Comparison of ENCODE assay signal across 22 cellular contexts in genomic region chrX:6574762-6575161, GRCh38. TPM values are rescaled to one million over a fixed set of nuclear protein-coding genes. Genes with fewer than 3 reads are reported as not detected.
DNase-seq lines count a peak whose midpoint lies in the region; TF ChIP-seq lines count a peak whose summit lies in the region.
"Had no signal": no experiment of that assay in that cellular context is flagged by ENCODE, and none has a peak within 500 bp of the region (broad histone marks: within the 10 kb centered on the region; RNA-seq: fewer than 3 reads in every experiment).

No MANE protein-coding gene starts in this region.

- H2AFZ ChIP-seq in H9 (ENCODE audit: low read length): no peak overlapping the region

- H3K14ac ChIP-seq in H9 (ENCODE audit: insufficient read depth, low read length): no peak overlapping the region

- no CpG with 5 or more reads among the region's 5 CpGs for WGBS in H9 (ENCODE audit: extremely low coverage, insufficient read length, low lambda C conversion rate)
- WGBS in mesendoderm (ENCODE audit: extremely low coverage, insufficient coverage, low lambda C conversion rate): no CpG with 5 or more reads among the region's 5 CpGs

- no peak overlapping the region for H3K4me3 Mint-ChIP-seq in H9
- H3K4me3 Mint-ChIP-seq: brain; CD14-positive monocyte; T-helper 2 cell treated with Interferon-gamma antibody and Interleukin-4, amounts not matched to agents 5 μg/mL and 100 μg/mL, for 36 hours had no signal

- H3K9me3 Mint-ChIP-seq in H9: no peaks in the 10 kb centered on the region
- H3K9me3 Mint-ChIP-seq: brain; T-helper 2 cell treated with Interferon-gamma antibody and Interleukin-4, amounts not matched to agents 5 μg/mL and 100 μg/mL, for 36 hours had no signal

- no peak overlapping the region for H3K4ac ChIP-seq in H9 (ENCODE audit: low read depth, low read length)
- no peak overlapping the region for H3K4ac ChIP-seq in mesendoderm (ENCODE audit: low read depth, low read length)

- H3K27me3 Mint-ChIP-seq in H9 (ENCODE audit: low read depth): no peaks in the 10 kb centered on the region

- no peak overlapping the region for H3T11ph ChIP-seq in H9 (ENCODE audit: low read length)

- H3K9me3 ChIP-seq in H9 (ENCODE audit: control insufficient read depth, low read depth, low read length): no peaks in the 10 kb centered on the region
- H3K9me3 ChIP-seq: esophagus squamous epithelium had no signal

- H2BK12ac ChIP-seq in H9 (ENCODE audit: insufficient read length, low read depth, low read length): no peak overlapping the region

- H2BK120ac ChIP-seq in H9 (ENCODE audit: low read depth, low read length, poor library complexity, severe bottlenecking) (no peak overlapping the region), mesendoderm (ENCODE audit: low read depth, low read length) (no peak overlapping the region)

- no peaks in the 10 kb centered on the region for H3K79me2 ChIP-seq in H9 (ENCODE audit: insufficient read depth, low read length)
- no peaks in the 10 kb centered on the region for H3K79me2 ChIP-seq in mesendoderm (ENCODE audit: control insufficient read depth, insufficient read depth, low read length)

- no peak overlapping the region for H3K4me3 ChIP-seq in mesendoderm (ENCODE audit: low read length)
- H3K4me3 ChIP-seq: esophagus squamous epithelium had no signal

- H4K91ac ChIP-seq in H9 (ENCODE audit: insufficient read length, low read depth, low read length): no peak overlapping the region

- H3K4me1 ChIP-seq in H9 (ENCODE audit: insufficient read depth, low read length): no peaks in the 10 kb centered on the region
- H3K4me1 ChIP-seq in mesendoderm (ENCODE audit: control insufficient read depth, low read depth, low read length): no peaks in the 10 kb centered on the region
- H3K4me1 ChIP-seq: esophagus squamous epithelium had no signal

- H3K9ac ChIP-seq in H9 (ENCODE audit: extremely low read depth, insufficient read length, low read length): no peak overlapping the region
- no peak overlapping the region for H3K9ac ChIP-seq in mesendoderm (ENCODE audit: low read length)

- H3K27me3 ChIP-seq in H9 (ENCODE audit: insufficient read depth, low read length): no peaks in the 10 kb centered on the region
- no peaks in the 10 kb centered on the region for H3K27me3 ChIP-seq in mesendoderm (ENCODE audit: insufficient read depth, low read length, poor library complexity)
- H3K27me3 ChIP-seq: esophagus squamous epithelium had no signal

- no peak overlapping the region for H3K4me2 ChIP-seq in H9 (ENCODE audit: insufficient read depth, insufficient read length, low read length)
- H3K4me2 ChIP-seq in mesendoderm (ENCODE audit: low read length): no peak overlapping the region

- H2BK15ac ChIP-seq in H9 (ENCODE audit: low read depth, low read length) (no peak overlapping the region), mesendoderm (replicated peaks; ENCODE audit: low read depth) (no peak overlapping the region)

- H2BK5ac ChIP-seq in H9 (ENCODE audit: insufficient read length, low read length) (no peak overlapping the region), mesendoderm (ENCODE audit: low read length) (no peak overlapping the region)

- H3K36me3 ChIP-seq in mesendoderm (ENCODE audit: control insufficient read depth, insufficient read depth, low read length): no peaks in the 10 kb centered on the region
- H3K36me3 ChIP-seq: esophagus squamous epithelium had no signal

- in situ Hi-C loops in SK-MEL-5 (cut with HindIII; ENCODE audit: low pct_unique_long_range_greater_than_20kb, low sequenced_read_pairs): no loop called here

- H2AK5ac ChIP-seq in H9 (ENCODE audit: insufficient read length, low read length): no peak overlapping the region
- H2AK5ac ChIP-seq in mesendoderm (ENCODE audit: low read length): no peak overlapping the region

- H2BK20ac ChIP-seq in H9 (ENCODE audit: low read depth, low read length, poor library complexity, severe bottlenecking): no peak overlapping the region

- H3K79me1 ChIP-seq in H9 (ENCODE audit: insufficient read depth, low read depth, low read length, poor library complexity, severe bottlenecking) (no peaks in the 10 kb centered on the region), mesendoderm (ENCODE audit: low read length) (no peaks in the 10 kb centered on the region)

- H3K56ac ChIP-seq in H9 (ENCODE audit: insufficient read length, low read depth, low read length) (no peak overlapping the region), mesendoderm (ENCODE audit: low read length) (no peak overlapping the region)

- DNase-seq in DMS 273 (lab: John Stamatoyannopoulos, UW; ENCODE audit: unreplicated experiment) (peak; percentile 38), DMS 273 treated with DMSO at 0.1 percent for 48 hours (lab: John Stamatoyannopoulos, UW) (no peak), H9 (peak; percentile 33), SK-MEL-5 (ENCODE audit: low read depth, low spot score) (peak; percentile 10), mesendoderm (peak; percentile 39), NCI-H1436 treated with DMSO at 0.1 percent for 48 hours (lab: John Stamatoyannopoulos, UW) (no peak), midbrain (lab: John Stamatoyannopoulos, UW) (no peak)
- no peak for DNase-seq in stimulated activated naive CD4-positive, alpha-beta T cell (lab: John Stamatoyannopoulos, UW)
- DNase-seq: 8988T; activated CD8-positive, alpha-beta memory T cell treated with anti-CD3 and anti-CD28 coated beads, Interleukin-2, amount 50 U/mL, for 48 hours; EL; esophagus squamous epithelium; NCI-H187; NCI-H524 treated with DMSO at 0.1 percent for 48 hours; stimulated activated CD4-positive, alpha-beta T cell treated with anti-CD3 and anti-CD28 coated beads, Interleukin-4, amount 100 ng/mL, for 24 hours had no signal

- H3K23ac ChIP-seq in H9 (ENCODE audit: insufficient read length, low read depth, low read length) (no peak overlapping the region), mesendoderm (ENCODE audit: low read length) (no peak overlapping the region)

- H4K5ac ChIP-seq in H9 (ENCODE audit: insufficient read length, low read depth, low read length) (no peak overlapping the region), mesendoderm (ENCODE audit: low read length) (no peak overlapping the region)

- H4K8ac ChIP-seq in H9 (replicated peaks; ENCODE audit: insufficient read length, low read depth, low read length) (no peak overlapping the region), mesendoderm (ENCODE audit: low read depth, low read length) (no peak overlapping the region)

- H3K36me3 Mint-ChIP-seq in H9 (ENCODE audit: insufficient read depth in 1 of 3, low read depth in 3 of 3): no peaks in the 10 kb centered on the region; a peak in 2 of 7 replicates
- H3K36me3 Mint-ChIP-seq: brain, CD14-positive monocyte had no signal

- no peak overlapping the region for H3K27ac ChIP-seq in H9 (ENCODE audit: insufficient read length, low read depth, low read length)
- H3K27ac ChIP-seq in mesendoderm (ENCODE audit: low read depth, low read length): no peak overlapping the region
- H3K27ac ChIP-seq: esophagus squamous epithelium, RWPE1 had no signal

- peaks cover 6 to 13% of the 10 kb centered on the region in 2 experiments; a peak in 3 of 4 replicates for H3K4me1 Mint-ChIP-seq in H9
- H3K4me1 Mint-ChIP-seq: brain, CD14-positive monocyte had no signal

- H3K27ac Mint-ChIP-seq in H9: peak overlapping the region in 1 of 3 experiments; percentile 23; a peak in 1 of 7 replicates
- H3K27ac Mint-ChIP-seq: brain; CD14-positive monocyte; T-helper 2 cell treated with Interferon-gamma antibody and Interleukin-4, amounts not matched to agents 5 μg/mL and 100 μg/mL, for 36 hours had no signal

- H3K18ac ChIP-seq in H9 (ENCODE audit: insufficient read length, low read depth, low read length): no peak overlapping the region
- H3K18ac ChIP-seq in mesendoderm (ENCODE audit: low read length): no peak overlapping the region

- no peaks in the 10 kb centered on the region for H3K23me2 ChIP-seq in H9 (ENCODE audit: insufficient read length, low read depth, low read length, poor library complexity, severe bottlenecking)

- no peaks in the 10 kb centered on the region for H4K20me1 ChIP-seq in H9 (ENCODE audit: control insufficient read depth, insufficient read depth, insufficient read length)

- peak; percentile 67 for TF ChIP-seq CTCF in H9 (conservative IDR thresholded peaks at IDR 0.05)

RNA-seq across cellular contexts. Expression of gene VCX3A, which starts 39.8 kb away (rescaled TPM):
- total RNA-seq in H9 (2021): 0.28 and 0.35 TPM in 2 replicates
- total RNA-seq in SK-MEL-5 (2014; rRNA removed; shearing (Covaris generic)): 0.21 and 0.26 TPM in 2 replicates
- polyA plus RNA-seq in SK-MEL-5 (2015; cell fraction: cytosol; rRNA removed): 0.84 and 0.89 TPM in 2 replicates
- not detected in 2 replicates for polyA plus RNA-seq in SK-MEL-5 (2015; cell fraction: nucleus; rRNA removed)
- 0.51 TPM for polyA plus RNA-seq in mesendoderm (2013, experiment 1 of 2)
- polyA plus RNA-seq in mesendoderm (2013, experiment 2 of 2): 0.53 TPM
- total RNA-seq: dermis microvascular lymphatic vessel endothelial cell, esophagus squamous epithelium, skeletal muscle tissue had no signal
- polyA plus RNA-seq: CD14-positive monocyte, keratinocyte had no signal

Comparison
In these comparisons a context has a peak if more than half of its experiments do, and no peak if none do; other contexts are left out.
1. DNase-seq: peak in DMS 273 (single experiment), H9 (single experiment), SK-MEL-5 (single experiment) and mesendoderm (single experiment); none in DMS 273 treated with DMSO at 0.1 percent for 48 hours (single experiment), stimulated activated naive CD4-positive, alpha-beta T cell (0 of 6), NCI-H1436 treated with DMSO at 0.1 percent for 48 hours (single experiment) and midbrain (single experiment).